ENCODE assay signal across 10 cellular contexts in the genomic region with DNA sequence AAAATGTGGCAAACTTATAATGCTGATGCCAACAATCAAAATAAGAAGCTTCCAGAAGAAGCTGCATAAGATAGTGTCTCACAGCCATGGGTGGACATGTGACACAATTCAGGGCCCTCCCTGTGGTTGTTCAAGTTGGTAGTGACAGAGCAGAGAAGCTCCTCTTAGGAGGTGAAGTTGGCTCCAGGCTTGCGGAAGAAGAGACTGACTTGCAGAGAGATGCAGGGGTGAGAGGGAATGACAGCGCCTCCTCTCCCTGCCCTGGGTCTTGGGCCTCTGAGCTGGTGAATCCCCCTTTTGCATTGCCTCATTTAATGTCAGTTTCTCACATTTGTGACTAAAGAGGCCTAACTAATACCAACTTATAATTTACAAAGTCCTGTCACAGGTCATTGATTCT. TPM values are rescaled to one million over a fixed set of nuclear protein-coding genes. Genes with fewer than 3 reads are reported as not detected.
DNase-seq lines count a peak whose midpoint lies in the region; ATAC-seq and TF ChIP-seq lines count a peak whose summit lies in the region.
"Had no signal": no experiment of that assay in that cellular context is flagged by ENCODE, and none has a peak within 500 bp of the region (broad histone marks: within the 10 kb centered on the region; RNA-seq: fewer than 3 reads in every experiment).

No MANE protein-coding gene starts in this region.

- no peak overlapping the region for H2BK20ac ChIP-seq in H9 (ENCODE audit: low read depth, low read length, poor library complexity, severe bottlenecking)

- H3K79me1 ChIP-seq in H9 (ENCODE audit: insufficient read depth, low read depth, low read length, poor library complexity, severe bottlenecking): no peaks in the 10 kb centered on the region

- H2BK15ac ChIP-seq in H9 (ENCODE audit: low read depth, low read length): no peak overlapping the region

- no peak overlapping the region for H2BK5ac ChIP-seq in H9 (ENCODE audit: insufficient read length, low read length)

- H3K27ac ChIP-seq in H9 (ENCODE audit: insufficient read length, low read depth, low read length) (no peak overlapping the region), RWPE1 (peak overlapping the region; percentile 71), fibroblast of lung (ENCODE audit: insufficient read depth, low read length) (no peak overlapping the region), smooth muscle cell (ENCODE audit: low read depth) (no peak overlapping the region)

- H3K36me3 ChIP-seq in fibroblast of lung (ENCODE audit: control insufficient read depth, insufficient read depth, low read length) (no peaks in the 10 kb centered on the region), smooth muscle cell (ENCODE audit: low read depth) (no peaks in the 10 kb centered on the region)

- H3K9ac ChIP-seq in H9 (ENCODE audit: extremely low read depth, insufficient read length, low read length): no peak overlapping the region
- no peak overlapping the region for H3K9ac ChIP-seq in fibroblast of lung (ENCODE audit: insufficient read depth, low read length)
- H3K9ac ChIP-seq in smooth muscle cell (ENCODE audit: low read depth): no peak overlapping the region

- DNase-seq in H9 (peak; percentile 8), RWPE1 (ENCODE audit: low spot score) (no peak), fibroblast of lung (ENCODE audit: low read depth in 2 of 2) (no peak), smooth muscle cell (lab: John Stamatoyannopoulos, UW; ENCODE audit: unreplicated experiment) (no peak), C1 segment of cervical spinal cord (lab: John Stamatoyannopoulos, UW) (no peak), NCI-H2107 (lab: John Stamatoyannopoulos, UW) (no peak)
- DNase-seq: GF-D8, HFFc6, NCI-H446 treated with DMSO at 0.1 percent for 48 hours had no signal

- no peak overlapping the region for H3K23ac ChIP-seq in H9 (ENCODE audit: insufficient read length, low read depth, low read length)

- POLR2A ChIA-PET in RWPE1 (lab: Yijun Ruan, JAX; ENCODE audit: low non-redundant PET): no interaction called here

- H2BK12ac ChIP-seq in H9 (ENCODE audit: insufficient read length, low read depth, low read length): no peak overlapping the region

- ATAC-seq in HG03457 (IDR thresholded peaks at IDR 0.05; ENCODE audit: unreplicated experiment): no peak

- H3K36me3 Mint-ChIP-seq in H9 (ENCODE audit: insufficient read depth in 1 of 3, low read depth in 3 of 3): no peaks in the 10 kb centered on the region

- TF ChIP-seq CTCF in H9 (conservative IDR thresholded peaks at IDR 0.05): no peak
- TF ChIP-seq CTCF in RWPE1 (conservative IDR thresholded peaks at IDR 0.05; ENCODE audit: low read depth): no peak
- no peak for TF ChIP-seq CTCF in fibroblast of lung (conservative IDR thresholded peaks at IDR 0.05 in 1 of 2, IDR thresholded peaks at IDR 0.05 in 1 of 2; ENCODE audit: low read depth in 1 of 2, low read length in 2 of 2)
- TF ChIP-seq CTCF in smooth muscle cell (IDR thresholded peaks at IDR 0.05; ENCODE audit: borderline replicate concordance, insufficient read depth, poor library complexity, severe bottlenecking): no peak

- H2AK5ac ChIP-seq in H9 (ENCODE audit: insufficient read length, low read length): no peak overlapping the region

- no peaks in the 10 kb centered on the region for H3K9me3 ChIP-seq in H9 (ENCODE audit: control insufficient read depth, low read depth, low read length)
- no peaks in the 10 kb centered on the region for H3K9me3 ChIP-seq in fibroblast of lung (ENCODE audit: control insufficient read depth, insufficient read depth, low read depth, low read length)
- no peaks in the 10 kb centered on the region for H3K9me3 ChIP-seq in smooth muscle cell (replicated peaks; ENCODE audit: low read depth)

- no peak overlapping the region for H2BK120ac ChIP-seq in H9 (ENCODE audit: low read depth, low read length, poor library complexity, severe bottlenecking)

- peaks cover 9% of the 10 kb centered on the region for H3F3A ChIP-seq in smooth muscle cell (ENCODE audit: low read depth)

- H3K27ac Mint-ChIP-seq in H9: no peak overlapping the region

- H3T11ph ChIP-seq in H9 (ENCODE audit: low read length): no peak overlapping the region

- no peak overlapping the region for H4K91ac ChIP-seq in H9 (ENCODE audit: insufficient read length, low read depth, low read length)

- H4K5ac ChIP-seq in H9 (ENCODE audit: insufficient read length, low read depth, low read length): no peak overlapping the region

- H2AFZ ChIP-seq in H9 (ENCODE audit: low read length) (no peak overlapping the region), fibroblast of lung (ENCODE audit: low read length) (no peak overlapping the region), smooth muscle cell (ENCODE audit: low read depth) (no peak overlapping the region)

- peaks cover 8 to 15% of the 10 kb centered on the region in 2 experiments; a peak in 3 of 4 replicates for H3K4me1 Mint-ChIP-seq in H9

- H3K79me2 ChIP-seq in H9 (ENCODE audit: insufficient read depth, low read length): no peaks in the 10 kb centered on the region
- no peaks in the 10 kb centered on the region for H3K79me2 ChIP-seq in fibroblast of lung (ENCODE audit: control insufficient read depth, insufficient read depth, low read length)
- no peaks in the 10 kb centered on the region for H3K79me2 ChIP-seq in smooth muscle cell (ENCODE audit: low read depth)

- no peaks in the 10 kb centered on the region for H3K23me2 ChIP-seq in H9 (ENCODE audit: insufficient read length, low read depth, low read length, poor library complexity, severe bottlenecking)

- no peaks in the 10 kb centered on the region for H3K27me3 ChIP-seq in H9 (ENCODE audit: insufficient read depth, low read length)
- H3K27me3 ChIP-seq in fibroblast of lung (ENCODE audit: control insufficient read depth, insufficient read depth, low read length): no peaks in the 10 kb centered on the region
- no peaks in the 10 kb centered on the region for H3K27me3 ChIP-seq in smooth muscle cell (ENCODE audit: low read depth)

- H3K4me3 ChIP-seq in fibroblast of lung (replicated peaks in 1 of 4; ENCODE audit: control extremely low read depth in 1 of 4, insufficient read depth in 1 of 4, low read depth in 3 of 4, low read length in 4 of 4): no peak overlapping the region
- no peak overlapping the region for H3K4me3 ChIP-seq in smooth muscle cell

- H3K4me2 ChIP-seq in H9 (ENCODE audit: insufficient read depth, insufficient read length, low read length) (no peak overlapping the region), fibroblast of lung (ENCODE audit: extremely low read depth, insufficient read depth, low read length) (peak overlapping the region; percentile 15), smooth muscle cell (peak overlapping the region; percentile 45)

- H3K4ac ChIP-seq in H9 (ENCODE audit: low read depth, low read length): no peak overlapping the region

- no peak overlapping the region for H3K14ac ChIP-seq in H9 (ENCODE audit: insufficient read depth, low read length)

- CTCF ChIA-PET in RWPE1 (lab: Yijun Ruan, JAX): interaction anchor here (0.6 to 2.0 kb wide), 6 partner anchors 13 to 219 kb away, joined by 3 to 12 read pairs (median 4); a partner anchor contains a TSS

- H3K4me1 ChIP-seq in H9 (ENCODE audit: insufficient read depth, low read length): no peaks in the 10 kb centered on the region; the same call in 1 of the 2 replicates
- H3K4me1 ChIP-seq in fibroblast of lung (ENCODE audit: control insufficient read depth, extremely low read depth, insufficient read depth, low read length): peaks cover 52% of the 10 kb centered on the region
- H3K4me1 ChIP-seq in smooth muscle cell (ENCODE audit: low read depth): peaks cover 12% of the 10 kb centered on the region

- no peak overlapping the region for H4K8ac ChIP-seq in H9 (replicated peaks; ENCODE audit: insufficient read length, low read depth, low read length)

- H4K20me1 ChIP-seq in H9 (ENCODE audit: control insufficient read depth, insufficient read depth, insufficient read length) (no peaks in the 10 kb centered on the region), fibroblast of lung (ENCODE audit: control insufficient read depth, extremely low read depth, insufficient read depth, low read length) (no peaks in the 10 kb centered on the region), smooth muscle cell (ENCODE audit: low read depth) (no peaks in the 10 kb centered on the region)

- H3K9me3 Mint-ChIP-seq in H9: no peaks in the 10 kb centered on the region
- H3K9me3 Mint-ChIP-seq: HFFc6 had no signal

- peaks cover 5% of the 10 kb centered on the region for H3K27me3 Mint-ChIP-seq in H9 (ENCODE audit: low read depth)

- no peak overlapping the region for H3K56ac ChIP-seq in H9 (ENCODE audit: insufficient read length, low read depth, low read length)

- no CpG with 5 or more reads among the region's 2 CpGs for WGBS in H9 (ENCODE audit: extremely low coverage, insufficient read length, low lambda C conversion rate)
- 94% methylated on average over 2 of the region's 2 CpGs for WGBS in smooth muscle cell (ENCODE audit: low lambda C conversion rate)

- no peak overlapping the region for H3K18ac ChIP-seq in H9 (ENCODE audit: insufficient read length, low read depth, low read length)

- no peak overlapping the region for H3K4me3 Mint-ChIP-seq in H9

RNA-seq across cellular contexts. Expression of a gene that starts 23.0 kb away (rescaled TPM):
- 10.3 and 10.8 TPM in 2 replicates for total RNA-seq in H9 (2021)
- total RNA-seq in fibroblast of lung: 85.3 and 171 TPM in 2 replicates
- polyA plus RNA-seq in fibroblast of lung: 107 and 113 TPM in 2 replicates
- polyA plus RNA-seq in fibroblast of lung (2012): 110 and 123 TPM in 2 replicates
- polyA minus RNA-seq in fibroblast of lung (ENCODE audit: low replicate concordance): 19.5 and 39.4 TPM in 2 replicates
- total RNA-seq in smooth muscle cell: 218 and 231 TPM in 2 replicates
- 75.9 and 78.1 TPM in 2 replicates for polyA plus RNA-seq in smooth muscle cell
